Comparison of ENCODE assay signal across 16 cellular contexts in the genomic region with DNA sequence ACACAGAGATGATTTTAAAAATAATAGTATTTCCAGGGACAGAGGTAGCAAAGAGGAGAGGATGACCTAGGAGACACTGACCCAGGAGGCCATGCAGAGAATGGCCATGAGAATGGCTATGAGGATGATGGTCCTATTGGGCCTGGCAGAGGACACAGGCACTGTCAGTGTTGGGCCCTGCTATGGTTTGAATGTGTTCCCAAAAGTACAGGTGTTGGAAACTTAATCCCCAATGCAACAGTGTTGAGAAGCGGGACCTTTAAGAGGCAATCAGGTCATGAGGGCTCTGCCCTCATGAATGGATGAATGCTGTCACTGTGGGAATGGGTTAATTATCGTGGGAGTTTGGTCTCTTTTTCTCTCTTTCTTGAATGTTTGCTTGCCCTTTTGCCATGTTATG.
DNase-seq lines count a peak whose midpoint lies in the region; ATAC-seq and TF ChIP-seq lines count a peak whose summit lies in the region.
"Had no signal": no experiment of that assay in that cellular context is flagged by ENCODE, and none has a peak within 500 bp of the region (broad histone marks: within the 10 kb centered on the region; RNA-seq: fewer than 3 reads in every experiment).

No MANE protein-coding gene starts in this region.

- no peaks in the 10 kb centered on the region for H3K36me3 ChIP-seq in right atrium auricular region
- H3K36me3 ChIP-seq in psoas muscle (ENCODE audit: insufficient read depth in 1 of 2, low read depth in 1 of 2): no peaks in the 10 kb centered on the region
- no peaks in the 10 kb centered on the region for H3K36me3 ChIP-seq in skeletal muscle tissue (ENCODE audit: control insufficient read depth in 3 of 3, insufficient read depth in 3 of 3, low read length in 3 of 3)
- H3K36me3 ChIP-seq: BLaER1 treated with 17β-estradiol and CSF1 and Interleukin-3, amounts not matched to agents 10 nM and 100 nM had no signal

- H3K27ac ChIP-seq in right atrium auricular region (no peak overlapping the region), psoas muscle (peak overlapping the region; percentile 91), skeletal muscle tissue (ENCODE audit: low read depth, low read length) (peak overlapping the region; percentile 15)
- H3K27ac ChIP-seq: 22Rv1; A549; BLaER1 treated with 17β-estradiol and CSF1 and Interleukin-3, amounts not matched to agents 10 nM and 100 nM; C4-2B had no signal

- H3K27me3 ChIP-seq in right atrium auricular region (no peaks in the 10 kb centered on the region), psoas muscle (ENCODE audit: insufficient read depth in 3 of 3, low read length in 2 of 3) (no peaks in the 10 kb centered on the region), skeletal muscle tissue (ENCODE audit: control insufficient read depth in 3 of 3, insufficient read depth in 3 of 3, low read length in 3 of 3) (no peaks in the 10 kb centered on the region)
- H3K27me3 ChIP-seq: BLaER1 treated with 17β-estradiol and CSF1 and Interleukin-3, amounts not matched to agents 10 nM and 100 nM had no signal

- DNase-seq in cardiac septum (ENCODE audit: low spot score) (peak; percentile 61), right atrium auricular region (ENCODE audit: low spot score) (no peak), psoas muscle (no peak), SHP77 (lab: John Stamatoyannopoulos, UW) (no peak)
- DNase-seq: AML-193; Caco-2; Calu3; CD4-positive, alpha-beta T cell; CD8-positive, alpha-beta T cell; DMS79 treated with DMSO at 0.1 percent for 48 hours; GF-D8 had no signal

- intact Hi-C loops in cardiac septum (cut with DNase I): no loop called here
- intact Hi-C loops in psoas muscle (cut with DNase I): loop anchor here (5.0 kb wide), 2 partner anchors 41 to 44 kb away; no protein-coding TSS in a partner anchor

- H3K4me1 ChIP-seq in right atrium auricular region (peaks cover 0 to 18% of the 10 kb centered on the region in 2 donors), psoas muscle (peaks cover 48% of the 10 kb centered on the region), skeletal muscle tissue (ENCODE audit: control insufficient read depth in 3 of 3, insufficient read depth in 3 of 3, low read length in 3 of 3) (peaks cover 25 to 70% (median 61%) of the 10 kb centered on the region in 3 donors)
- H3K4me1 ChIP-seq: A549; BLaER1 treated with 17β-estradiol and CSF1 and Interleukin-3, amounts not matched to agents 10 nM and 100 nM; Caco-2 had no signal

- 31 to 66% (median 34%) methylated on average over 2 of the region's 2 CpGs for WGBS in psoas muscle, 3 donors

- H3K9me3 ChIP-seq in right atrium auricular region: no peaks in the 10 kb centered on the region
- no peaks in the 10 kb centered on the region for H3K9me3 ChIP-seq in psoas muscle
- no peaks in the 10 kb centered on the region for H3K9me3 ChIP-seq in skeletal muscle tissue (ENCODE audit: control insufficient read depth in 3 of 3, low read length in 3 of 3)
- H3K9me3 ChIP-seq: A549; BLaER1 treated with 17β-estradiol and CSF1 and Interleukin-3, amounts not matched to agents 10 nM and 100 nM; Caco-2 had no signal

- H3K4me3 ChIP-seq in right atrium auricular region: no peak overlapping the region
- no peak overlapping the region for H3K4me3 ChIP-seq in psoas muscle
- no peak overlapping the region for H3K4me3 ChIP-seq in skeletal muscle tissue (ENCODE audit: low read length in 3 of 3)
- H3K4me3 ChIP-seq: A549; BLaER1 treated with 17β-estradiol and CSF1 and Interleukin-3, amounts not matched to agents 10 nM and 100 nM had no signal

- TF ChIP-seq CTCF in right atrium auricular region (IDR thresholded peaks at IDR 0.05) (no peak), psoas muscle (IDR thresholded peaks at IDR 0.05) (no peak)

- no peak overlapping the region for H3K9ac ChIP-seq in skeletal muscle tissue (ENCODE audit: low read depth in 1 of 3, low read length in 3 of 3)
- H3K9ac ChIP-seq: BLaER1 treated with 17β-estradiol and CSF1 and Interleukin-3, amounts not matched to agents 10 nM and 100 nM had no signal

- peak in 3 of 4 donors; percentile 50 to 52 (median 51) for ATAC-seq in psoas muscle
- ATAC-seq: A549; CD8-positive, alpha-beta T cell had no signal

Comparison
In these comparisons a context has a peak if more than half of its experiments do, and no peak if none do; other contexts are left out.
1. H3K27ac ChIP-seq: peak in psoas muscle (single experiment) and skeletal muscle tissue (single experiment); none in right atrium auricular region (0 of 2).